ENCODE assay signal across 1 cellular context in genomic region chrX:50211510-50211909, GRCh38.
TF ChIP-seq lines count a peak whose summit lies in the region.

No MANE protein-coding gene starts in this region.

TF ChIP-seq in K562, 482 proteins besides CTCF, POLR2A, EP300 and RAD21 (continued from another document):
- TF ChIP-seq ZNF280B (CRISPR knock-in tag; IDR thresholded peaks at IDR 0.05) (no peak), BRF1 (IDR thresholded peaks at IDR 0.05; ENCODE audit: borderline replicate concordance, extremely low read depth, insufficient read length) (no peak), TRIM24 (IDR thresholded peaks at IDR 0.05) (no peak), NFIX (CRISPR knock-in tag; IDR thresholded peaks at IDR 0.05; ENCODE audit: low read depth) (no peak), CREM (IDR thresholded peaks at IDR 0.05; ENCODE audit: low read depth) (peak; percentile 32; the same call in 1 of the 2 replicates), KDM4B (IDR thresholded peaks at IDR 0.05; ENCODE audit: borderline replicate concordance in 2 of 2, low read depth in 1 of 2) (no peak), TFAP4 (CRISPR knock-in tag; IDR thresholded peaks at IDR 0.05; ENCODE audit: borderline replicate concordance) (0 out of 2 replicates have a peak, but pooled peaks have one; percentile 15), MEIS2 (IDR thresholded peaks at IDR 0.05; ENCODE audit: partially characterized antibody) (peak; percentile 37)
- TF ChIP-seq, protein P1, sequence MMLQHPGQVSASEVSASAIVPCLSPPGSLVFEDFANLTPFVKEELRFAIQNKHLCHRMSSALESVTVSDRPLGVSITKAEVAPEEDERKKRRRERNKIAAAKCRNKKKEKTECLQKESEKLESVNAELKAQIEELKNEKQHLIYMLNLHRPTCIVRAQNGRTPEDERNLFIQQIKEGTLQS (IDR thresholded peaks at IDR 0.05) = peak; percentile 34; the same call in 1 of the 2 replicates
- TF ChIP-seq, protein P1 (CRISPR knock-in tag; conservative IDR thresholded peaks at IDR 0.05) = no peak
